In genomic region chr14:71616013-71616412, GRCh38 we compare ENCODE assay signal across 17 cellular contexts.
DNase-seq lines count a peak whose midpoint lies in the region; ATAC-seq, FAIRE-seq and TF ChIP-seq lines count a peak whose summit lies in the region.
"Had no signal": no experiment of that assay in that cellular context is flagged by ENCODE, and none has a peak within 500 bp of the region (broad histone marks: within the 10 kb centered on the region; RNA-seq: fewer than 3 reads in every experiment).

No MANE protein-coding gene starts in this region.

- peaks cover 1% of the 10 kb centered on the region; the same call in 1 of the 2 replicates for H3K4me1 ChIP-seq in HEK293 (ENCODE audit: control insufficient read depth, insufficient read depth, low read length)
- H3K4me1 ChIP-seq in K562 (replicated peaks in 1 of 2; ENCODE audit: control insufficient read depth in 2 of 2, insufficient read depth in 2 of 2, low read length in 2 of 2): no peaks in the 10 kb centered on the region
- H3K4me1 ChIP-seq in neutrophil (ENCODE audit: control insufficient read depth in 1 of 2, insufficient read depth in 1 of 2, low read depth in 1 of 2, low read length in 1 of 2): no peaks in the 10 kb centered on the region

- H3K4me3 ChIP-seq in HEK293 (ENCODE audit: low read depth, low read length): no peak overlapping the region
- H3K4me3 ChIP-seq in K562: no peak overlapping the region
- H3K4me3 ChIP-seq in neutrophil (ENCODE audit: low read depth in 1 of 2, low read length in 1 of 2): no peak overlapping the region
- H3K4me3 ChIP-seq: GM23338 had no signal

- CTCF ChIA-PET in HEK293 (lab: Yijun Ruan, JAX) (interaction anchor here (0.7 kb wide), 1 partner anchor 55 kb away, joined by 3 read pairs; no protein-coding TSS in a partner anchor), K562 (lab: Yijun Ruan, JAX; ENCODE audit: low intra/inter-chr PET ratio) (no interaction called here)

- intact Hi-C loops in K562 (cut with micrococcal nuclease): no loop called here

- FAIRE-seq in K562 (lab: Jason Lieb, UNC): no peak
- FAIRE-seq: GM18507 had no signal

- H3K9me1 ChIP-seq in K562 (ENCODE audit: control insufficient read depth, insufficient read depth, low read length): no peaks in the 10 kb centered on the region

- no peak for TF ChIP-seq EP300 in K562 (IDR thresholded peaks at IDR 0.05; ENCODE audit: low read length)

- in situ Hi-C loops in K562 (cut with MboI): no loop called here

- no peaks in the 10 kb centered on the region for H3K9me3 ChIP-seq in HEK293 (ENCODE audit: control insufficient read depth, insufficient read depth, low read depth, low read length)
- no peaks in the 10 kb centered on the region for H3K9me3 ChIP-seq in K562 (replicated peaks; ENCODE audit: control insufficient read depth, insufficient read depth, low read depth, low read length)
- H3K9me3 ChIP-seq in neutrophil: no peaks in the 10 kb centered on the region

- POLR2A ChIA-PET in HEK293 (lab: Yijun Ruan, JAX) (no interaction called here), K562 (lab: Yijun Ruan, JAX) (interaction anchor here (0.6 kb wide), 1 partner anchor 662 kb away, joined by 3 read pairs; no protein-coding TSS in a partner anchor)

- no peak overlapping the region for H2AFZ ChIP-seq in K562 (ENCODE audit: low read depth, low read length)
- H2AFZ ChIP-seq: GM23338 had no signal

- WGBS in K562 (ENCODE audit: insufficient coverage, low coverage, missing lambda C conversion rate): 40% methylated on average over 1 of the region's 2 CpGs

- TF ChIP-seq POLR2A in K562 (conservative IDR thresholded peaks at IDR 0.05): no peak

- H3K27ac Mint-ChIP-seq in activated T-cell treated with anti-CD3 and anti-CD28 coated beads, Interleukin-2, amount 50 U/mL, for 72 hours: peak overlapping the region; percentile 22
- H3K27ac Mint-ChIP-seq in activated T-cell treated with anti-CD3 and anti-CD28 coated beads, Interleukin-2, amount 50 U/mL, for 24 hours: no peak overlapping the region
- H3K27ac Mint-ChIP-seq: GM23338 had no signal

- no peaks in the 10 kb centered on the region for H3K27me3 Mint-ChIP-seq in activated T-cell treated with anti-CD3 and anti-CD28 coated beads, Interleukin-2, amount 50 U/mL, for 72 hours (ENCODE audit: low read depth)
- H3K27me3 Mint-ChIP-seq in activated T-cell treated with anti-CD3 and anti-CD28 coated beads, Interleukin-2, amount 50 U/mL, for 24 hours: no peaks in the 10 kb centered on the region

- no peaks in the 10 kb centered on the region for H3K36me3 ChIP-seq in HEK293 (ENCODE audit: control insufficient read depth in 2 of 2, insufficient read depth in 1 of 2, low read length in 2 of 2)
- no peaks in the 10 kb centered on the region for H3K36me3 ChIP-seq in K562 (ENCODE audit: control insufficient read depth, insufficient read depth, low read length)
- H3K36me3 ChIP-seq in neutrophil: peaks cover 10% of the 10 kb centered on the region

- H4K20me1 ChIP-seq in K562 (replicated peaks; ENCODE audit: control insufficient read depth, insufficient read depth, low read length): no peaks in the 10 kb centered on the region

- H3K4me1 Mint-ChIP-seq in activated T-cell treated with anti-CD3 and anti-CD28 coated beads, Interleukin-2, amount 50 U/mL, for 72 hours (ENCODE audit: low read depth): peaks cover 8% of the 10 kb centered on the region
- H3K4me1 Mint-ChIP-seq in activated T-cell treated with anti-CD3 and anti-CD28 coated beads, Interleukin-2, amount 50 U/mL, for 24 hours (ENCODE audit: low read depth): peaks cover 20% of the 10 kb centered on the region

- no peak overlapping the region for H3K9ac ChIP-seq in K562 (ENCODE audit: insufficient read depth in 1 of 2, low read depth in 2 of 2, low read length in 2 of 2)

- H3K36me3 Mint-ChIP-seq in activated T-cell treated with anti-CD3 and anti-CD28 coated beads, Interleukin-2, amount 50 U/mL, for 72 hours (ENCODE audit: insufficient read depth in 2 of 2): peaks cover 7 to 8% of the 10 kb centered on the region in 2 donors
- H3K36me3 Mint-ChIP-seq in activated T-cell treated with anti-CD3 and anti-CD28 coated beads, Interleukin-2, amount 50 U/mL, for 24 hours (ENCODE audit: low read depth): peaks cover 28% of the 10 kb centered on the region

- TF ChIP-seq CTCF in HEK293 (tag by site-specific recombination; IDR thresholded peaks at IDR 0.05) (no peak), K562 (IDR thresholded peaks at IDR 0.05 in 2 of 3, conservative IDR thresholded peaks at IDR 0.05 in 1 of 3; ENCODE audit: insufficient read depth in 2 of 3, low read depth in 1 of 3, low read length in 3 of 3) (no peak), neutrophil (IDR thresholded peaks at IDR 0.05) (no peak)

- BruUV-seq in K562 (replicated peaks; lab: Mats Ljungman, UMichigan): no TSS peak

- H3K79me2 ChIP-seq in K562 (ENCODE audit: control insufficient read depth, insufficient read depth, low read length): no peaks in the 10 kb centered on the region

- no peak overlapping the region for H3K27ac ChIP-seq in HEK293 (ENCODE audit: extremely low read depth, low read depth, low read length)
- H3K27ac ChIP-seq in K562 (ENCODE audit: extremely low read depth, low read depth, low read length): no peak overlapping the region
- peak overlapping the region; percentile 27 for H3K27ac ChIP-seq in neutrophil
- H3K27ac ChIP-seq: 22Rv1 had no signal

- no peak for ATAC-seq in activated T-cell treated with anti-CD3 and anti-CD28 coated beads, Interleukin-2, amount 50 U/mL, for 72 hours (replicated peaks in 1 of 2)
- ATAC-seq in K562: no peak
- ATAC-seq in GM21515 (IDR thresholded peaks at IDR 0.05; ENCODE audit: unreplicated experiment): no peak
- ATAC-seq: CD8-positive, alpha-beta T cell; GM23338 had no signal

- H3K27me3 ChIP-seq in K562 (ENCODE audit: control insufficient read depth in 2 of 2, insufficient read depth in 2 of 2, low read length in 2 of 2) (no peaks in the 10 kb centered on the region), neutrophil (no peaks in the 10 kb centered on the region)

- no peaks in the 10 kb centered on the region for H3K9me3 Mint-ChIP-seq in activated T-cell treated with anti-CD3 and anti-CD28 coated beads, Interleukin-2, amount 50 U/mL, for 72 hours
- no peaks in the 10 kb centered on the region for H3K9me3 Mint-ChIP-seq in activated T-cell treated with anti-CD3 and anti-CD28 coated beads, Interleukin-2, amount 50 U/mL, for 24 hours
- H3K9me3 Mint-ChIP-seq: CD8-positive, alpha-beta T cell; GM23338; H9 had no signal

- no peak for TF ChIP-seq RAD21 in K562 (CRISPR knock-in tag; conservative IDR thresholded peaks at IDR 0.05 in 1 of 2, IDR thresholded peaks at IDR 0.05 in 1 of 2)

- H3K4me2 ChIP-seq in K562 (ENCODE audit: insufficient read depth, low read length): no peak overlapping the region
- H3K4me2 ChIP-seq: GM23338 had no signal

- no peak for DNase-seq in activated T-cell treated with anti-CD3 and anti-CD28 coated beads, Interleukin-2, amount 50 U/mL, for 72 hours
- DNase-seq in activated T-cell treated with anti-CD3 and anti-CD28 coated beads, Interleukin-2, amount 50 U/mL, for 24 hours: no peak
- DNase-seq in K562 (ENCODE audit: extremely low read depth in 1 of 4, low spot score in 3 of 4): no peak
- no peak for DNase-seq in ecto neural progenitor cell (ENCODE audit: low spot score)
- no peak for DNase-seq in NCI-H1105 (lab: John Stamatoyannopoulos, UW)
- DNase-seq: CD8-positive, alpha-beta T cell; COR-L47; DND-41; GF-D8; H9 had no signal

- H3K4me3 Mint-ChIP-seq in activated T-cell treated with anti-CD3 and anti-CD28 coated beads, Interleukin-2, amount 50 U/mL, for 72 hours: no peak overlapping the region
- H3K4me3 Mint-ChIP-seq in activated T-cell treated with anti-CD3 and anti-CD28 coated beads, Interleukin-2, amount 50 U/mL, for 24 hours: no peak overlapping the region
- H3K4me3 Mint-ChIP-seq: CD14-positive monocyte; CD8-positive, alpha-beta T cell; GM23338 had no signal

TF ChIP-seq in HEK293, 187 proteins besides CTCF, POLR2A, EP300 and RAD21:
- TF ChIP-seq ZNF843 (tag by site-specific recombination; IDR thresholded peaks at IDR 0.05): no peak
- peak; percentile 20; the same call in 1 of the 2 replicates for TF ChIP-seq ZNF629 (tag by site-specific recombination; IDR thresholded peaks at IDR 0.05)
- TF ChIP-seq ZNF341 (tag by site-specific recombination; IDR thresholded peaks at IDR 0.05; ENCODE audit: low read depth): 0 out of 2 replicates have a peak, but pooled peaks have one; percentile 34
- peak; percentile 71 for TF ChIP-seq ATF2 (tag by site-specific recombination; IDR thresholded peaks at IDR 0.05; ENCODE audit: low read depth)

TF ChIP-seq in K562, 482 proteins besides CTCF, POLR2A, EP300 and RAD21:
- TF ChIP-seq ZNF780A (CRISPR knock-in tag; IDR thresholded peaks at IDR 0.05) (no peak), ATF3 (IDR thresholded peaks at IDR 0.05) (0 out of 2 replicates have a peak, but pooled peaks have one; percentile 16), ATF3 (CRISPR knock-in tag; conservative IDR thresholded peaks at IDR 0.05) (no peak)
